Comparison of ENCODE assay signal across 21 cellular contexts in genomic region chr2:44250376-44250775, GRCh38. TPM values are rescaled to one million over a fixed set of nuclear protein-coding genes. Genes with fewer than 3 reads are reported as not detected.
A peak's percentile ranks its signal among the peaks of the same experiment; 100 is the strongest.
DNase-seq lines count a peak whose midpoint lies in the region; ATAC-seq and TF ChIP-seq lines count a peak whose summit lies in the region.
"Had no signal": no experiment of that assay in that cellular context is flagged by ENCODE, and none has a peak within 500 bp of the region (broad histone marks: within the 10 kb centered on the region; RNA-seq: fewer than 3 reads in every experiment).

No MANE protein-coding gene starts in this region.

- DNase-seq in SKM-1 treated with dmso at 0.1 percent for 144 hours (lab: John Stamatoyannopoulos, UW; ENCODE audit: unreplicated experiment) (peak; percentile 9), SKM-1 (lab: John Stamatoyannopoulos, UW; ENCODE audit: unreplicated experiment) (no peak), CD14-positive monocyte (ENCODE audit: low spot score) (no peak), 8988T (no peak)
- no peak for DNase-seq in activated naive CD4-positive, alpha-beta T cell treated with anti-CD3 and anti-CD28 coated beads, Interleukin-2, amount 10 ng/mL, durations not matched to agents 7 days and 5 days
- DNase-seq: activated CD4-positive, alpha-beta T cell treated with anti-CD3 and anti-CD28 coated beads, Interleukin-2, amount 10 ng/mL, durations not matched to agents 24 days and 14 days; activated T-cell treated with anti-CD3 and anti-CD28 coated beads, Interleukin-2, amount 50 U/mL, for 4 hours; adrenal gland; CD4-positive, CD25-positive, alpha-beta regulatory T cell; H9; head of caudate nucleus; KBM-7; kidney; NCI-H1694 treated with DMSO at 0.1 percent for 48 hours; NCI-H524 treated with DMSO at 0.1 percent for 48 hours; small intestine had no signal

- H3K4me3 Mint-ChIP-seq in CD14-positive monocyte = no peak overlapping the region
- no peak overlapping the region for H3K4me3 Mint-ChIP-seq in activated naive CD4-positive, alpha-beta T cell treated with anti-CD3 and anti-CD28 coated beads, Interleukin-2, amount 10 ng/mL, durations not matched to agents 7 days and 5 days
- H3K4me3 Mint-ChIP-seq: activated CD4-positive, alpha-beta T cell treated with anti-CD3 and anti-CD28 coated beads, Interleukin-2, amount 10 ng/mL, durations not matched to agents 24 days and 14 days; activated T-cell treated with anti-CD3 and anti-CD28 coated beads, Interleukin-2, amount 50 U/mL, for 4 hours; CD4-positive, CD25-positive, alpha-beta regulatory T cell; H9; T-helper 1 cell treated with Interleukin-12 subunit alpha and Interleukin-12 subunit beta and Interleukin-4 antibody, amounts not matched to agents 30 μg/mL and 1 μg/mL, for 36 hours had no signal

- peaks cover 11% of the 10 kb centered on the region for H3K4me1 Mint-ChIP-seq in CD14-positive monocyte
- no peaks in the 10 kb centered on the region for H3K4me1 Mint-ChIP-seq in activated naive CD4-positive, alpha-beta T cell treated with anti-CD3 and anti-CD28 coated beads, Interleukin-2, amount 10 ng/mL, durations not matched to agents 7 days and 5 days
- H3K4me1 Mint-ChIP-seq: activated CD4-positive, alpha-beta T cell treated with anti-CD3 and anti-CD28 coated beads, Interleukin-2, amount 10 ng/mL, durations not matched to agents 24 days and 14 days had no signal

- TF ChIP-seq CTCF in CD14-positive monocyte (IDR thresholded peaks at IDR 0.05) = no peak

- peaks cover 7 to 25% (median 11%) of the 10 kb centered on the region in 7 donors for H3K9me3 Mint-ChIP-seq in CD14-positive monocyte
- no peaks in the 10 kb centered on the region for H3K9me3 Mint-ChIP-seq in activated naive CD4-positive, alpha-beta T cell treated with anti-CD3 and anti-CD28 coated beads, Interleukin-2, amount 10 ng/mL, durations not matched to agents 7 days and 5 days
- H3K9me3 Mint-ChIP-seq: activated CD4-positive, alpha-beta T cell treated with anti-CD3 and anti-CD28 coated beads, Interleukin-2, amount 10 ng/mL, durations not matched to agents 24 days and 14 days had no signal

- H3K27ac Mint-ChIP-seq in CD14-positive monocyte = no peak overlapping the region
- H3K27ac Mint-ChIP-seq in activated naive CD4-positive, alpha-beta T cell treated with anti-CD3 and anti-CD28 coated beads, Interleukin-2, amount 10 ng/mL, durations not matched to agents 7 days and 5 days = no peak overlapping the region
- H3K27ac Mint-ChIP-seq: activated CD4-positive, alpha-beta T cell treated with anti-CD3 and anti-CD28 coated beads, Interleukin-2, amount 10 ng/mL, durations not matched to agents 24 days and 14 days; CD4-positive, CD25-positive, alpha-beta regulatory T cell; T-helper 1 cell treated with Interleukin-12 subunit alpha and Interleukin-12 subunit beta and Interleukin-4 antibody, amounts not matched to agents 30 μg/mL and 1 μg/mL, for 36 hours had no signal

- ATAC-seq in GM21786 (IDR thresholded peaks at IDR 0.05; ENCODE audit: unreplicated experiment) (peak; percentile 62), HG03469 (IDR thresholded peaks at IDR 0.05; ENCODE audit: unreplicated experiment) (peak; percentile 62), HG02840 (IDR thresholded peaks at IDR 0.05; ENCODE audit: low FRiP score, unreplicated experiment) (no peak)
- ATAC-seq: activated T-cell treated with anti-CD3 and anti-CD28 coated beads, Interleukin-2, amount 50 U/mL, for 4 hours had no signal

- intact Hi-C loops in CD14-positive monocyte (cut with micrococcal nuclease) = no loop called here

- H3K27me3 Mint-ChIP-seq in CD14-positive monocyte (ENCODE audit: low read depth in 3 of 3) = peaks cover 0 to 5% (median 3%) of the 10 kb centered on the region in 3 donors
- no peaks in the 10 kb centered on the region for H3K27me3 Mint-ChIP-seq in activated naive CD4-positive, alpha-beta T cell treated with anti-CD3 and anti-CD28 coated beads, Interleukin-2, amount 10 ng/mL, durations not matched to agents 7 days and 5 days

- CTCF ChIA-PET in activated naive CD4-positive, alpha-beta T cell treated with anti-CD3 and anti-CD28 coated beads, Interleukin-2, amount 10 ng/mL, durations not matched to agents 7 days and 5 days (lab: Charles Lee) = interaction anchor here (0.8 kb wide), 1 partner anchor 22 kb away, joined by 4 read pairs; no protein-coding TSS in a partner anchor

- H3K36me3 Mint-ChIP-seq in CD14-positive monocyte = no peaks in the 10 kb centered on the region
- H3K36me3 Mint-ChIP-seq in activated naive CD4-positive, alpha-beta T cell treated with anti-CD3 and anti-CD28 coated beads, Interleukin-2, amount 10 ng/mL, durations not matched to agents 7 days and 5 days = no peaks in the 10 kb centered on the region
- H3K36me3 Mint-ChIP-seq: CD4-positive, CD25-positive, alpha-beta regulatory T cell had no signal

RNA-seq across cellular contexts. Expression of gene SLC3A1, which starts 24.9 kb away (rescaled TPM):
- not detected for polyA plus RNA-seq in CD14-positive monocyte
- polyA plus RNA-seq: endothelial cell of umbilical vein had no signal
